Comparison of ENCODE assay signal across 14 cellular contexts in genomic region chr22:34804588-34804987, GRCh38.
DNase-seq lines count a peak whose midpoint lies in the region; ATAC-seq and TF ChIP-seq lines count a peak whose summit lies in the region.
"Had no signal": no experiment of that assay in that cellular context is flagged by ENCODE, and none has a peak within 500 bp of the region (broad histone marks: within the 10 kb centered on the region; RNA-seq: fewer than 3 reads in every experiment).

No MANE protein-coding gene starts in this region.

- peak; percentile 29 for TF ChIP-seq CTCF in epithelial cell of proximal tubule (conservative IDR thresholded peaks at IDR 0.05; ENCODE audit: low read depth, low read length)

- peak; percentile 22 for DNase-seq in AG20443 (ENCODE audit: low spot score)
- peak; percentile 54 for DNase-seq in H7
- DNase-seq in NCI-H69 (lab: John Stamatoyannopoulos, UW), result peak; percentile 79
- no peak for DNase-seq in epithelial cell of proximal tubule (ENCODE audit: low read depth)
- DNase-seq in stimulated activated naive CD8-positive, alpha-beta T cell treated with anti-CD3 and anti-CD28 coated beads, Interleukin-15, amount 100 ng/mL, for 72 hours, result no peak
- DNase-seq: activated gamma-delta T cell, DMS53, NCI-H446 treated with DMSO at 0.1 percent for 48 hours, SW 1271, upper lobe of left lung had no signal

- H3K36me3 ChIP-seq in H7 (replicated peaks; ENCODE audit: control insufficient read depth, insufficient read depth, low read length), result no peaks in the 10 kb centered on the region
- H3K36me3 ChIP-seq: upper lobe of left lung had no signal

- H3K27me3 ChIP-seq in H7 (ENCODE audit: control insufficient read depth, insufficient read depth, low read length), result no peaks in the 10 kb centered on the region
- H3K27me3 ChIP-seq: upper lobe of left lung had no signal

- no peak overlapping the region for H3K4me3 Mint-ChIP-seq in stimulated activated naive CD8-positive, alpha-beta T cell treated with anti-CD3 and anti-CD28 coated beads, Interleukin-15, amount 100 ng/mL, for 72 hours

- no peaks in the 10 kb centered on the region for H3K4me1 Mint-ChIP-seq in stimulated activated naive CD8-positive, alpha-beta T cell treated with anti-CD3 and anti-CD28 coated beads, Interleukin-15, amount 100 ng/mL, for 72 hours

- no peaks in the 10 kb centered on the region for H3K27me3 Mint-ChIP-seq in stimulated activated naive CD8-positive, alpha-beta T cell treated with anti-CD3 and anti-CD28 coated beads, Interleukin-15, amount 100 ng/mL, for 72 hours

- no peak for ATAC-seq in GM18867 (IDR thresholded peaks at IDR 0.05; ENCODE audit: unreplicated experiment)
- no peak for ATAC-seq in stimulated activated naive CD8-positive, alpha-beta T cell treated with anti-CD3 and anti-CD28 coated beads, Interleukin-15, amount 100 ng/mL, for 72 hours
- no peak for ATAC-seq in GM19023 (IDR thresholded peaks at IDR 0.05; ENCODE audit: unreplicated experiment)
- no peak for ATAC-seq in GM19397 (IDR thresholded peaks at IDR 0.05; ENCODE audit: unreplicated experiment)

- H3K4me3 ChIP-seq in H7 (ENCODE audit: insufficient read depth, low read depth, low read length), result no peak overlapping the region
- no peak overlapping the region for H3K4me3 ChIP-seq in epithelial cell of proximal tubule (ENCODE audit: low read depth, low read length)
- H3K4me3 ChIP-seq: coronary artery, upper lobe of left lung had no signal

- H3K27ac Mint-ChIP-seq in stimulated activated naive CD8-positive, alpha-beta T cell treated with anti-CD3 and anti-CD28 coated beads, Interleukin-15, amount 100 ng/mL, for 72 hours, result no peak overlapping the region

- H3K9me3 Mint-ChIP-seq in stimulated activated naive CD8-positive, alpha-beta T cell treated with anti-CD3 and anti-CD28 coated beads, Interleukin-15, amount 100 ng/mL, for 72 hours, result peaks cover 0 to 1% of the 10 kb centered on the region in 2 donors

Comparison
In these comparisons a context has a peak if more than half of its experiments do, and no peak if none do; other contexts are left out.
1. DNase-seq: peak in AG20443 (single experiment), H7 (single experiment) and NCI-H69 (single experiment); none in epithelial cell of proximal tubule (single experiment) and stimulated activated naive CD8-positive, alpha-beta T cell treated with anti-CD3 and anti-CD28 coated beads, Interleukin-15, amount 100 ng/mL, for 72 hours (0 of 2).